ENCODE assay signal across 8 cellular contexts in genomic region chrX:386239-386767, GRCh38. TPM values are rescaled to one million over a fixed set of nuclear protein-coding genes. Genes with fewer than 3 reads are reported as not detected.
DNase-seq lines count a peak whose midpoint lies in the region; ATAC-seq and TF ChIP-seq lines count a peak whose summit lies in the region.

No MANE protein-coding gene starts in this region.

- H3K36me3 ChIP-seq in cardiac muscle cell (no peaks in the 10 kb centered on the region), iPS-18a (ENCODE audit: control insufficient read depth, low read depth, low read length) (no peaks in the 10 kb centered on the region)

- H3K4me1 ChIP-seq in cardiac muscle cell (ENCODE audit: low read depth) (peaks cover 5% of the 10 kb centered on the region), iPS-18a (ENCODE audit: control insufficient read depth, low read depth, low read length) (no peaks in the 10 kb centered on the region)

- no peak for ATAC-seq in Right ventricle myocardium inferior
- ATAC-seq in HG03457 (IDR thresholded peaks at IDR 0.05; ENCODE audit: unreplicated experiment), result peak; percentile 23

- peak overlapping the region; percentile 98 for H3K9ac ChIP-seq in iPS-18a (ENCODE audit: low read length)

- no peaks in the 10 kb centered on the region for H3K9me3 ChIP-seq in cardiac muscle cell (ENCODE audit: low read depth)
- H3K9me3 ChIP-seq in iPS-18a (ENCODE audit: control insufficient read depth, low read depth, low read length), result no peaks in the 10 kb centered on the region

- intact Hi-C loops in Right ventricle myocardium inferior (cut with DNase I), result loop anchor here (5.0 kb wide), 1 partner anchor 69 kb away; the partner anchor contains the start of gene GTPBP6

- no peak for DNase-seq in cardiac muscle cell (ENCODE audit: low read depth in 1 of 2, low spot score in 1 of 2)
- DNase-seq in Right ventricle myocardium inferior (ENCODE audit: missing footprints), result no peak
- DNase-seq in activated gamma-delta T cell treated with anti-CD3 and anti-CD28 coated beads, Interleukin-2, amount 50 U/mL, for 16 hours (ENCODE audit: low read depth), result peak; percentile 32
- DNase-seq in stimulated activated CD8-positive, alpha-beta memory T cell treated with anti-CD3 and anti-CD28 coated beads, Interleukin-15, amount 100 ng/mL, for 24 hours (ENCODE audit: low read depth), result peak; percentile 14
- no peak for DNase-seq in NCI-H187 treated with DMSO at 0.1 percent for 48 hours (lab: John Stamatoyannopoulos, UW)
- DNase-seq in NCI-H345 treated with DMSO at 0.1 percent for 48 hours (lab: John Stamatoyannopoulos, UW; ENCODE audit: unreplicated experiment), result no peak

- no peaks in the 10 kb centered on the region for H3K27me3 ChIP-seq in cardiac muscle cell
- H3K27me3 ChIP-seq in iPS-18a (ENCODE audit: control insufficient read depth, insufficient read depth, low read length), result no peaks in the 10 kb centered on the region

- H3K27ac ChIP-seq in cardiac muscle cell (peak overlapping the region; percentile 99), iPS-18a (ENCODE audit: low read length) (no peak overlapping the region)

- TF ChIP-seq CTCF in cardiac muscle cell (IDR thresholded peaks at IDR 0.05; ENCODE audit: low read depth, low read length), result no peak

- H3K4me3 ChIP-seq in cardiac muscle cell, result peak overlapping the region; percentile 74
- H3K4me3 ChIP-seq in iPS-18a (ENCODE audit: low read length), result peak overlapping the region; percentile 89

RNA-seq across cellular contexts. Expression of gene PPP2R3B, which starts 0.4 kb away (rescaled TPM):
- total RNA-seq in cardiac muscle cell, result 119 and 142 TPM in 2 replicates
- polyA plus RNA-seq in cardiac muscle cell, result 155 and 200 TPM in 2 replicates
- 164 TPM for total RNA-seq in Right ventricle myocardium inferior

Comparison
In these comparisons a context has a peak if more than half of its experiments do, and no peak if none do; other contexts are left out.
1. DNase-seq: peak in activated gamma-delta T cell treated with anti-CD3 and anti-CD28 coated beads, Interleukin-2, amount 50 U/mL, for 16 hours (single experiment) and stimulated activated CD8-positive, alpha-beta memory T cell treated with anti-CD3 and anti-CD28 coated beads, Interleukin-15, amount 100 ng/mL, for 24 hours (single experiment); none in cardiac muscle cell (0 of 2), Right ventricle myocardium inferior (single experiment), NCI-H187 treated with DMSO at 0.1 percent for 48 hours (single experiment) and NCI-H345 treated with DMSO at 0.1 percent for 48 hours (single experiment).